ENCODE assay signal across 25 cellular contexts in the genomic region with DNA sequence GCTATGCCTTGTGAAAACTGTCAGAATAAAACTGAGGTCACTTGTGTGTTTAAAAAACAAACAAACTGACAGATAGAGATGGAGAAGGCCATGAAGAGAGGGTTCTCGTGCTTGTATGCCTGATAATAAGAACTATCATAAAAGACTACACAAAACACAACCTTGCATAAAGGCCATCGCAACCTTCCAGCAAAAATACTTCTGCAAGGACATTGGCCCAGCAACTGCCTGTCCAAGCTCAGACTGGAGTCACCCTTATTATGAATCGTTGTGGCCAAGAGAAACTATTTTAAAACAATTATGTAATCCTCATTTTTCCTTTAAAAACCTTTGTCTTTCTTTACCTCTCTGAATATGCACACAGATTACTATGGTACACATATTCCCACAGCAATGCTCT.
"Had no signal": no experiment of that assay in that cellular context is flagged by ENCODE, and none has a peak within 500 bp of the region (broad histone marks: within the 10 kb centered on the region; RNA-seq: fewer than 3 reads in every experiment).

No MANE protein-coding gene starts in this region.

- H3K4me1 ChIP-seq: stomach, suprapubic skin, testis, thyroid gland, tibial artery, transverse colon, upper lobe of left lung, upper lobe of right lung, uterus, vagina had no signal

- H3K4me3 ChIP-seq: stomach, suprapubic skin, testis, thoracic aorta, thyroid gland, tibial artery, tibial nerve, transverse colon, upper lobe of left lung, upper lobe of right lung, uterus, vagina had no signal

- H3K9me3 ChIP-seq: stomach, suprapubic skin, testis, thoracic aorta, thyroid gland, tibial artery, tibial nerve, transverse colon, upper lobe of left lung, upper lobe of right lung, uterus, vagina had no signal

- H3K27me3 ChIP-seq: stomach, suprapubic skin, testis, thyroid gland, tibial artery, tibial nerve, transverse colon, upper lobe of left lung, upper lobe of right lung, uterus, vagina had no signal

- DNase-seq: stimulated activated CD4-positive, alpha-beta T cell treated with anti-CD3 and anti-CD28 coated beads, Interleukin-2, amount 100 ng/mL, for 48 hours; stimulated activated CD4-positive, alpha-beta T cell treated with anti-CD3 and anti-CD28 coated beads, Interleukin-4, amount 100 ng/mL, for 1 hour; stimulated activated CD4-positive, alpha-beta T cell treated with anti-CD3 and anti-CD28 coated beads, Interleukin-4, amount 100 ng/mL, for 24 hours; stimulated activated CD4-positive, alpha-beta T cell treated with anti-CD3 and anti-CD28 coated beads, Interleukin-4, amount 100 ng/mL, for 4 hours; stimulated activated CD8-positive, alpha-beta memory T cell treated with anti-CD3 and anti-CD28 coated beads, Interleukin-4, amount 100 ng/mL, for 48 hours; stimulated activated naive B cell treated with anti-CD40 and anti-IgM and Interleukin-4, amounts not matched to agents 10 μg/mL and 1 μg/mL and 100 μg/mL, for 72 hours; stimulated activated naive CD4-positive, alpha-beta T cell; stimulated activated naive CD4-positive, alpha-beta T cell treated with Interleukin-2 at 50 U/mL for 16 hours; stimulated activated naive CD8-positive, alpha-beta T cell treated with anti-CD3 and anti-CD28 coated beads, Interleukin-15, amount 100 ng/mL, for 72 hours; stimulated activated naive CD8-positive, alpha-beta T cell treated with anti-CD3 and anti-CD28 coated beads, Interleukin-15, Interleukin-2, amounts not matched to agents 100 U/mL and 50 U/mL, for 24 hours; stomach; substantia nigra; testis; thyroid gland; tibial artery; transverse colon; trophoblast cell; upper lobe of left lung; upper lobe of right lung; uterus had no signal

- H3K36me3 ChIP-seq: stomach, suprapubic skin, thoracic aorta, thyroid gland, tibial artery, tibial nerve, transverse colon, upper lobe of left lung, upper lobe of right lung, uterus, vagina had no signal

- H3K27ac ChIP-seq: stomach, suprapubic skin, testis, thoracic aorta, thyroid gland, tibial artery, tibial nerve, transverse colon, upper lobe of left lung, upper lobe of right lung, uterus, vagina had no signal

- FAIRE-seq: urothelium cell line had no signal
